ENCODE assay signal across 1 cellular context in genomic region chr2:82998770-82999169, GRCh38.
TF ChIP-seq lines count a peak whose summit lies in the region.

No MANE protein-coding gene starts in this region.

TF ChIP-seq in HepG2, 621 proteins besides CTCF, POLR2A, EP300 and RAD21 (continued from another document):
- TF ChIP-seq ARHGAP35 (CRISPR knock-in tag; IDR thresholded peaks at IDR 0.05; ENCODE audit: borderline replicate concordance) (no peak), HNRNPH1 (optimal IDR thresholded peaks at IDR 0.05; ENCODE audit: low read depth, low read length) (no peak), RNF2 (conservative IDR thresholded peaks at IDR 0.05; ENCODE audit: low read depth) (no peak), THRA (CRISPR knock-in tag; IDR thresholded peaks at IDR 0.05; ENCODE audit: borderline replicate concordance) (no peak), HINFP (CRISPR knock-in tag; IDR thresholded peaks at IDR 0.05; ENCODE audit: low read depth) (no peak), ZKSCAN1 (IDR thresholded peaks at IDR 0.05; ENCODE audit: low read length) (no peak)
